Comparison of ENCODE assay signal across 8 cellular contexts in genomic region chr6:107115695-107116327, GRCh38. TPM values are rescaled to one million over a fixed set of nuclear protein-coding genes. Genes with fewer than 3 reads are reported as not detected.
A peak's percentile ranks its signal among the peaks of the same experiment; 100 is the strongest.
DNase-seq lines count a peak whose midpoint lies in the region; TF ChIP-seq lines count a peak whose summit lies in the region.

No MANE protein-coding gene starts in this region.

- no peaks in the 10 kb centered on the region for H3K27me3 ChIP-seq in Peyer's patch
- no peaks in the 10 kb centered on the region for H3K27me3 ChIP-seq in iPS-15b (ENCODE audit: control insufficient read depth, insufficient read depth, low read length)
- peaks cover 5 to 30% (median 7%) of the 10 kb centered on the region in 3 donors for H3K27me3 ChIP-seq in sigmoid colon

- H3K9me3 ChIP-seq in Peyer's patch (no peaks in the 10 kb centered on the region), iPS-15b (ENCODE audit: control insufficient read depth, insufficient read depth, low read length) (no peaks in the 10 kb centered on the region), sigmoid colon (no peaks in the 10 kb centered on the region)

- WGBS in sigmoid colon, 2 donors = 0% methylated on average over 45 of the region's 45 CpGs

- intact Hi-C loops in sigmoid colon (cut with DNase I) = loop anchor here (2.0 to 10.0 kb wide), 3 partner anchors 87 to 1979 kb away; partner anchors contain the start of genes CEP57L1, MTRES1 and SESN1

- no peak for TF ChIP-seq CTCF in Peyer's patch (IDR thresholded peaks at IDR 0.05)
- no peak for TF ChIP-seq CTCF in astrocyte of the spinal cord (IDR thresholded peaks at IDR 0.05; ENCODE audit: low read depth, low read length)
- no peak for TF ChIP-seq CTCF in sigmoid colon (IDR thresholded peaks at IDR 0.05)

- peak overlapping the region; percentile 94 for H3K9ac ChIP-seq in iPS-15b (ENCODE audit: low read depth, low read length)

- DNase-seq in activated effector memory CD4-positive, alpha-beta T cell treated with anti-CD3 and anti-CD28 coated beads, Interleukin-2, amount 50 U/mL, for 16 hours = peak; percentile 65
- DNase-seq in activated effector memory CD4-positive, alpha-beta T cell treated with Interleukin-2 at 50 U/mL for 16 hours = no peak
- DNase-seq in HuH-7 (ENCODE audit: low spot score) (peak; percentile 74), Peyer's patch (peak; percentile 35 to 66 (median 55)), astrocyte of the spinal cord (ENCODE audit: low read depth, low spot score) (peak; percentile 29), sigmoid colon (peak; percentile 63), cortex of kidney (lab: John Stamatoyannopoulos, UW) (no peak)

- H3K27ac ChIP-seq in Peyer's patch = peak overlapping the region; percentile 27 to 82 (median 56)
- H3K27ac ChIP-seq in sigmoid colon = peak overlapping the region; percentile 37 to 60 (median 51)

- in situ Hi-C loops in astrocyte of the spinal cord (cut with HindIII; ENCODE audit: low sequenced_read_pairs) = no loop called here

- H3K4me3 ChIP-seq in Peyer's patch (peak overlapping the region; percentile 62 to 95 (median 76)), astrocyte of the spinal cord (ENCODE audit: low read depth, low read length) (peak overlapping the region; percentile 46), iPS-15b (ENCODE audit: low read depth, low read length) (peak overlapping the region; percentile 58), sigmoid colon (peak overlapping the region; percentile 48 to 77 (median 74))

- H3K4me1 ChIP-seq in Peyer's patch (peaks cover 0 to 11% (median 0%) of the 10 kb centered on the region in 4 donors), iPS-15b (ENCODE audit: control insufficient read depth, insufficient read depth, low read length) (peaks cover 17% of the 10 kb centered on the region), sigmoid colon (peaks cover 0 to 21% (median 17%) of the 10 kb centered on the region in 4 donors)

- no peak for TF ChIP-seq EP300 in sigmoid colon (IDR thresholded peaks at IDR 0.05)

- H3K36me3 ChIP-seq in Peyer's patch = no peaks in the 10 kb centered on the region
- no peaks in the 10 kb centered on the region for H3K36me3 ChIP-seq in iPS-15b (ENCODE audit: control insufficient read depth, insufficient read depth, low read length)
- no peaks in the 10 kb centered on the region for H3K36me3 ChIP-seq in sigmoid colon

- no peak for TF ChIP-seq POLR2A in Peyer's patch (IDR thresholded peaks at IDR 0.05)
- TF ChIP-seq POLR2A in sigmoid colon (IDR thresholded peaks at IDR 0.05) = no peak

RNA-seq across cellular contexts. Expression of gene BEND3, which starts 0.5 kb away (rescaled TPM):
- total RNA-seq in Peyer's patch = 1 to 10 TPM; 2.6 to 8.3 (median 6.1) TPM
- 1 to 10 TPM in 3 of 4 donors, under 1 TPM in 1; 0.82 to 1.9 (median 1.4) TPM for total RNA-seq in sigmoid colon
- 1 to 10 TPM in 1 of 3 donors, under 1 TPM in 2; 0.60 to 2.8 (median 0.92) TPM for polyA plus RNA-seq in sigmoid colon

Comparison
In these comparisons a context has a peak if more than half of its experiments do, and no peak if none do; other contexts are left out.
1. DNase-seq: peak in activated effector memory CD4-positive, alpha-beta T cell treated with anti-CD3 and anti-CD28 coated beads, Interleukin-2, amount 50 U/mL, for 16 hours (single experiment), HuH-7 (single experiment), Peyer's patch (3 of 3), astrocyte of the spinal cord (single experiment) and sigmoid colon (single experiment); none in activated effector memory CD4-positive, alpha-beta T cell treated with Interleukin-2 at 50 U/mL for 16 hours (single experiment) and cortex of kidney (single experiment).
2. Peak in every context shown above with its lines, with median percentiles within 50 percentile points of each other: H3K4me3 ChIP-seq.